ENCODE assay signal across 8 cellular contexts in the genomic region with DNA sequence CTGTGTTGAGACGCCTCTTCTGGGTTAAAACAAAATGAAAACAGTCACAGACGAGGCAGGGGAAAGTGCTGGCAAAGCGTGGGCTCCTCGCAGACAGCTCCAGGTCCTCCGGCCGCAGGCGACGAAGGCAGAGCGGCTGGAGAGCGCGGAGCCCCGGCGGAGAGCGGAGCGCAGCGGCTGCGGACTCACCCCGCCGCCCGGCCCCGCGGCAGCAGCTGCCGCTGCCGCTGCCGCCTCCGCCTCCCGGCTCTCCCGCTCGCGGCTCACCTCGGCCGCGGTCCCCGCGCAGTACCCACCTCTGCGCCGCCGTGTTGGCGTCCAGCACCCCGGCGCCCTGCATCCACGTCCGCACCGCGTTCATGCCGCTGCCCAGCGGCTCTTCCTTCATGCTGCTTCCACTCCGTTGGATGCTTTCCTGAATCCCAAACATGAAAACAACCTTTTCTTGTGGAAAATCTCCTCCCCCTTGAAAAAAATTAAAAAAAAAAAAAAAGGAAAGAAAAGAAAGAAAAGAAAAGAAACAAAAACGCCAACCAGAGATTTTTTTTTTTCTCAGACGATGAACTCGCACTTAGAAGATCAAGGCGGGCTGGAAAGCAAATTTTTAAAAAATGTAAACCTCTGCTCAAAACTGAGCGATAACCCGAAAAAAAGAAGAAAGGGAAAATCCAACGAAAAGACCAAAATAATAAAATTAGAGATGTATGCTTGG. TPM values are rescaled to one million over a fixed set of nuclear protein-coding genes. Genes with fewer than 3 reads are reported as not detected.
DNase-seq lines count a peak whose midpoint lies in the region; ATAC-seq and TF ChIP-seq lines count a peak whose summit lies in the region.

No MANE protein-coding gene starts in this region.

- CTCF ChIA-PET in RWPE1 (lab: Yijun Ruan, JAX) = interaction anchor here (1.1 to 1.8 kb wide), 3 partner anchors 8 to 1024 kb away, joined by 3 to 7 read pairs (median 3); no protein-coding TSS in a partner anchor

- DNase-seq in activated CD4-positive, alpha-beta T cell treated with anti-CD3 and anti-CD28 coated beads for 48 hours = peak; percentile 63
- DNase-seq in activated CD4-positive, alpha-beta T cell treated with anti-CD3 and anti-CD28 coated beads, Interleukin-2, amount 50 U/mL, for 4 hours = no peak
- DNase-seq in RWPE1 (ENCODE audit: low spot score) = peak; percentile 50
- no peak for DNase-seq in ascending aorta (ENCODE audit: low spot score in 2 of 2)
- DNase-seq in hepatocyte (ENCODE audit: low spot score) = peak; percentile 62
- DNase-seq in sigmoid colon = no peak

- H3K9me2 ChIP-seq in hepatocyte (replicated peaks; ENCODE audit: insufficient read depth) = no peaks in the 10 kb centered on the region

- H2AFZ ChIP-seq in hepatocyte = peak overlapping the region; percentile 24

- intact Hi-C loops in ascending aorta (cut with DNase I) (loop anchor here (5.0 kb wide), 1 partner anchor 207 kb away; no protein-coding TSS in a partner anchor), sigmoid colon (cut with DNase I) (no loop called here)

- H3K4me2 ChIP-seq in hepatocyte = peak overlapping the region; percentile 90

- H3K36me3 ChIP-seq in ascending aorta = no peaks in the 10 kb centered on the region
- H3K36me3 ChIP-seq in hepatocyte (replicated peaks; ENCODE audit: insufficient read depth, low read depth) = no peaks in the 10 kb centered on the region
- no peaks in the 10 kb centered on the region for H3K36me3 ChIP-seq in sigmoid colon

- peaks cover 24% of the 10 kb centered on the region for H3K79me2 ChIP-seq in hepatocyte

- H3K27ac ChIP-seq in RWPE1 (no peak overlapping the region), ascending aorta (peak overlapping the region; percentile 94 to 97), hepatocyte (peak overlapping the region; percentile 77), sigmoid colon (peak overlapping the region; percentile 69 to 81 (median 77))

- POLR2A ChIA-PET in RWPE1 (lab: Yijun Ruan, JAX; ENCODE audit: low non-redundant PET) = no interaction called here

- peak overlapping the region; percentile 70 to 77 for H3K4me3 ChIP-seq in ascending aorta
- peak overlapping the region; percentile 76 for H3K4me3 ChIP-seq in hepatocyte
- H3K4me3 ChIP-seq in sigmoid colon = peak overlapping the region; percentile 29 to 59 (median 52)

- H3K4me1 ChIP-seq in ascending aorta (peaks cover 7 to 15% of the 10 kb centered on the region in 2 donors), hepatocyte (ENCODE audit: insufficient read depth) (peaks cover 4% of the 10 kb centered on the region), sigmoid colon (peaks cover 0 to 41% (median 33%) of the 10 kb centered on the region in 4 donors)

- ATAC-seq in HG03280 (IDR thresholded peaks at IDR 0.05; ENCODE audit: unreplicated experiment) (peak; percentile 46), GM21786 (IDR thresholded peaks at IDR 0.05; ENCODE audit: unreplicated experiment) (no peak)

- TF ChIP-seq EP300 in sigmoid colon (IDR thresholded peaks at IDR 0.05) = no peak

- TF ChIP-seq POLR2A in sigmoid colon (IDR thresholded peaks at IDR 0.05) = no peak

- no peaks in the 10 kb centered on the region for H3K9me3 ChIP-seq in ascending aorta
- H3K9me3 ChIP-seq in hepatocyte (ENCODE audit: low read depth) = no peaks in the 10 kb centered on the region
- no peaks in the 10 kb centered on the region for H3K9me3 ChIP-seq in sigmoid colon

- no peaks in the 10 kb centered on the region for H3K27me3 ChIP-seq in ascending aorta
- peaks cover 86% of the 10 kb centered on the region for H3K27me3 ChIP-seq in hepatocyte
- peaks cover 46 to 91% (median 78%) of the 10 kb centered on the region in 3 donors for H3K27me3 ChIP-seq in sigmoid colon

- TF ChIP-seq CTCF in RWPE1 (conservative IDR thresholded peaks at IDR 0.05; ENCODE audit: low read depth) (no peak), ascending aorta (IDR thresholded peaks at IDR 0.05) (no peak), hepatocyte (IDR thresholded peaks at IDR 0.05; ENCODE audit: poor library complexity) (no peak), sigmoid colon (IDR thresholded peaks at IDR 0.05) (no peak)

- peaks cover 7% of the 10 kb centered on the region for H4K20me1 ChIP-seq in hepatocyte (ENCODE audit: insufficient read depth, poor library complexity, severe bottlenecking)

- 3% methylated on average over 33 of the region's 55 CpGs for WGBS in hepatocyte (ENCODE audit: low lambda C conversion rate, missing lambda C conversion rate)
- WGBS in sigmoid colon, 2 donors = 1 to 2% methylated on average over 55 of the region's 55 CpGs

RNA-seq across cellular contexts. Expression of a gene that starts 0.5 kb away (rescaled TPM):
- total RNA-seq in ascending aorta (93.6 TPM), hepatocyte (6.5 and 12.1 TPM in 2 replicates), sigmoid colon (10 to 100 TPM; 11.9 to 30.5 (median 25.9) TPM)
- polyA plus RNA-seq in hepatocyte (7.8 and 9.4 TPM in 2 replicates), sigmoid colon (1 to 10 TPM in 2 of 3 donors, under 1 TPM in 1; 0.46 to 6.0 (median 4.5) TPM)

Comparison
In these comparisons a context has a peak if more than half of its experiments do, and no peak if none do; other contexts are left out.
1. DNase-seq: peak in activated CD4-positive, alpha-beta T cell treated with anti-CD3 and anti-CD28 coated beads for 48 hours (single experiment), RWPE1 (single experiment) and hepatocyte (single experiment); none in activated CD4-positive, alpha-beta T cell treated with anti-CD3 and anti-CD28 coated beads, Interleukin-2, amount 50 U/mL, for 4 hours (0 of 2), ascending aorta (0 of 2) and sigmoid colon (single experiment).
2. Peak in every context shown above with its lines, with median percentiles within 50 percentile points of each other: H3K4me3 ChIP-seq.